Comparison of ENCODE assay signal across 12 cellular contexts in genomic region chr12:9319044-9319841, GRCh38.
DNase-seq lines count a peak whose midpoint lies in the region; ATAC-seq and TF ChIP-seq lines count a peak whose summit lies in the region.
"Had no signal": no experiment of that assay in that cellular context is flagged by ENCODE, and none has a peak within 500 bp of the region (broad histone marks: within the 10 kb centered on the region; RNA-seq: fewer than 3 reads in every experiment).

No MANE protein-coding gene starts in this region.

- no peak overlapping the region for H3K4me2 ChIP-seq in GM23248 (ENCODE audit: unreplicated experiment)
- H3K4me2 ChIP-seq: KMS-11 had no signal

- no peaks in the 10 kb centered on the region for H3K36me3 Mint-ChIP-seq in T-helper 17 cell (ENCODE audit: low read depth)
- H3K36me3 Mint-ChIP-seq: activated naive CD4-positive, alpha-beta T cell treated with anti-CD3 and anti-CD28 coated beads, Interleukin-2, amount 50 U/mL, for 24 hours had no signal

- no peak overlapping the region for H3K4me3 Mint-ChIP-seq in T-helper 17 cell
- H3K4me3 Mint-ChIP-seq: activated naive CD4-positive, alpha-beta T cell treated with anti-CD3 and anti-CD28 coated beads, Interleukin-2, amount 50 U/mL, for 24 hours had no signal

- no peaks in the 10 kb centered on the region for H4K20me1 ChIP-seq in GM23248 (ENCODE audit: insufficient read depth)

- DNase-seq in ELR (ENCODE audit: low read depth) (peak; percentile 11), GM23248 (peak; percentile 18), T-helper 17 cell (no peak), mucosa of descending colon (no peak), NCI-H187 treated with DMSO at 0.1 percent for 48 hours (lab: John Stamatoyannopoulos, UW) (no peak), A172 (ENCODE audit: low spot score) (no peak), NCI-H1048 (lab: John Stamatoyannopoulos, UW) (no peak)
- DNase-seq: activated CD4-positive, CD25-positive, alpha-beta regulatory T cell; retina had no signal

- peak overlapping the region; percentile 51 for H3K27ac Mint-ChIP-seq in T-helper 17 cell
- H3K27ac Mint-ChIP-seq: activated naive CD4-positive, alpha-beta T cell treated with anti-CD3 and anti-CD28 coated beads, Interleukin-2, amount 50 U/mL, for 24 hours had no signal

- H3K4me1 Mint-ChIP-seq in T-helper 17 cell: peaks cover 10% of the 10 kb centered on the region

- H3K9me3 ChIP-seq in GM23248 (ENCODE audit: low read depth): no peaks in the 10 kb centered on the region
- no peaks in the 10 kb centered on the region for H3K9me3 ChIP-seq in T-helper 17 cell (ENCODE audit: control insufficient read depth, low read length, poor library complexity, severe bottlenecking)
- no peaks in the 10 kb centered on the region for H3K9me3 ChIP-seq in mucosa of descending colon

- intact Hi-C loops in mucosa of descending colon (cut with DNase I, micrococcal nuclease): no loop called here

- no peak overlapping the region for H3K4me3 ChIP-seq in GM23248
- no peak overlapping the region for H3K4me3 ChIP-seq in mucosa of descending colon

- no peak overlapping the region for H2AFZ ChIP-seq in GM23248

- no peaks in the 10 kb centered on the region for H3K79me2 ChIP-seq in GM23248 (ENCODE audit: insufficient read depth)

- peaks cover 7% of the 10 kb centered on the region for H3K27me3 Mint-ChIP-seq in T-helper 17 cell
- H3K27me3 Mint-ChIP-seq: activated naive CD4-positive, alpha-beta T cell treated with anti-CD3 and anti-CD28 coated beads, Interleukin-2, amount 50 U/mL, for 24 hours had no signal

- WGBS in GM23248 (ENCODE audit: low coverage in 1 of 2, low lambda C conversion rate in 2 of 2, missing lambda C conversion rate in 2 of 2), 2 experiments: 47 to 48% methylated on average over 6 of the region's 8 CpGs

- H3F3A ChIP-seq in GM23248 (ENCODE audit: insufficient read depth): no peaks in the 10 kb centered on the region

- ATAC-seq in T-helper 17 cell (peak; percentile 41), mucosa of descending colon (peak; percentile 56)

- peaks cover 8% of the 10 kb centered on the region for H3K27me3 ChIP-seq in GM23248 (replicated peaks; ENCODE audit: insufficient read depth)

- H3K4me1 ChIP-seq in GM23248 (ENCODE audit: insufficient read depth) (no peaks in the 10 kb centered on the region), mucosa of descending colon (ENCODE audit: low read depth) (no peaks in the 10 kb centered on the region)

- in situ Hi-C loops in GM23248 (cut with MboI): no loop called here

- H3K36me3 ChIP-seq in GM23248 (ENCODE audit: low read depth) (no peaks in the 10 kb centered on the region), mucosa of descending colon (ENCODE audit: low read depth) (no peaks in the 10 kb centered on the region)

- H3K27ac ChIP-seq in GM23248: no peak overlapping the region
- H3K27ac ChIP-seq: KMS-11, RWPE1 had no signal

- no peak for TF ChIP-seq CTCF in mucosa of descending colon (IDR thresholded peaks at IDR 0.05)

- no peak overlapping the region for H3K9ac ChIP-seq in GM23248
- H3K9ac ChIP-seq: KMS-11 had no signal

- no peaks in the 10 kb centered on the region for H3K9me2 ChIP-seq in GM23248 (ENCODE audit: insufficient read depth)

Comparison
In these comparisons a context has a peak if more than half of its experiments do, and no peak if none do; other contexts are left out.
1. DNase-seq: peak in ELR (single experiment) and GM23248 (single experiment); none in T-helper 17 cell (0 of 3), mucosa of descending colon (0 of 3), NCI-H187 treated with DMSO at 0.1 percent for 48 hours (single experiment), A172 (single experiment) and NCI-H1048 (single experiment).